In the genomic region with DNA sequence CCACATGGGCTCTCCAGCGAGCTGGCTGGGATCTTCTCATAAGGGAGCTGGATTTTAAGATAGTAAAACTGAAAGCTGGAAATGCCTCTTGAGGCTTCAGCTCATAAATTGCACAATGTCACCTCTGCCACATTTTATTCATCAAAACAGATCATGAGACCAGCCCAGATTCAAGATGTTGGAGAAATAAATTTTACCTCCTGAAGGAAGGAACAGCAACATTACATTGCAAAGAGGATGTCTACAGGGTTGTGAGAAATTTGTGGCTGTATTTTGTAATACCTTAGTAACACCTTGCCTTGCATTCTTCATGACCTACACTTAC, we compare ENCODE assay signal across 19 cellular contexts. TPM values are rescaled to one million over a fixed set of nuclear protein-coding genes. Genes with fewer than 3 reads are reported as not detected.
DNase-seq lines count a peak whose midpoint lies in the region; FAIRE-seq and TF ChIP-seq lines count a peak whose summit lies in the region.
"Had no signal": no experiment of that assay in that cellular context is flagged by ENCODE, and none has a peak within 500 bp of the region (broad histone marks: within the 10 kb centered on the region; RNA-seq: fewer than 3 reads in every experiment).

No MANE protein-coding gene starts in this region.

- no peaks in the 10 kb centered on the region for H3K9me3 Mint-ChIP-seq in mesothelial cell of epicardium
- H3K9me3 Mint-ChIP-seq: CD14-positive monocyte had no signal

- H3K4me3 ChIP-seq in choroid plexus epithelial cell (ENCODE audit: low read depth, low read length) (no peak overlapping the region), kidney (ENCODE audit: low read length in 2 of 2) (no peak overlapping the region), colonic mucosa (no peak overlapping the region)
- H3K4me3 ChIP-seq: GM12878, MG63, SJSA1 had no signal

- intact Hi-C loops in kidney (cut with DNase I), result no loop called here
- intact Hi-C loops in colonic mucosa (cut with DNase I), result no loop called here

- no peak for TF ChIP-seq CTCF in choroid plexus epithelial cell (conservative IDR thresholded peaks at IDR 0.05; ENCODE audit: low read depth, low read length)
- TF ChIP-seq CTCF in mesothelial cell of epicardium (IDR thresholded peaks at IDR 0.05; ENCODE audit: unreplicated experiment), result no peak
- no peak for TF ChIP-seq CTCF in kidney (IDR thresholded peaks at IDR 0.05; ENCODE audit: borderline replicate concordance, extremely low read depth, insufficient read depth)
- TF ChIP-seq CTCF in colonic mucosa (IDR thresholded peaks at IDR 0.05), result no peak

- DNase-seq in EH (ENCODE audit: low read depth) (peak; percentile 22), M059J (ENCODE audit: low read depth) (peak; percentile 6), choroid plexus epithelial cell (ENCODE audit: low read depth) (peak; percentile 54), mesothelial cell of epicardium (ENCODE audit: low spot score in 2 of 2, unreplicated experiment in 2 of 2) (no peak), kidney (no peak), colonic mucosa (no peak), DMS 273 treated with DMSO at 0.1 percent for 48 hours (lab: John Stamatoyannopoulos, UW) (no peak)
- DNase-seq in stimulated activated CD4-positive, alpha-beta T cell treated with anti-CD3 and anti-CD28 coated beads, Interleukin-1b, Interleukin-23, amount 100 ng/mL, for 48 hours, result no peak
- DNase-seq: Caco-2, DMS53, KBM-7, MG63, NCI-H187 treated with DMSO at 0.1 percent for 48 hours, NCI-H446 treated with DMSO at 0.1 percent for 48 hours had no signal

- H3K27me3 ChIP-seq in colonic mucosa, result no peaks in the 10 kb centered on the region
- H3K27me3 ChIP-seq: MG63, SJSA1 had no signal

- no peak for FAIRE-seq in kidney (lab: Jason Lieb, UNC)
- FAIRE-seq: GM12878, GM19239, HTR-8/SVneo had no signal

- H3K36me3 Mint-ChIP-seq in mesothelial cell of epicardium, result no peaks in the 10 kb centered on the region
- H3K36me3 Mint-ChIP-seq: CD14-positive monocyte had no signal

- H3K9me3 ChIP-seq in kidney (ENCODE audit: control insufficient read depth in 1 of 2, low read length in 2 of 2) (no peaks in the 10 kb centered on the region), colonic mucosa (no peaks in the 10 kb centered on the region)
- H3K9me3 ChIP-seq: Caco-2, MG63, SJSA1 had no signal

- no peaks in the 10 kb centered on the region for H3K36me3 ChIP-seq in kidney (ENCODE audit: control insufficient read depth in 1 of 2, insufficient read depth in 2 of 2, low read length in 2 of 2)
- no peaks in the 10 kb centered on the region for H3K36me3 ChIP-seq in colonic mucosa
- H3K36me3 ChIP-seq: MG63, SJSA1 had no signal

- H3K27me3 Mint-ChIP-seq in mesothelial cell of epicardium (ENCODE audit: low read depth), result no peaks in the 10 kb centered on the region

- no peak overlapping the region for H3K4me3 Mint-ChIP-seq in mesothelial cell of epicardium
- H3K4me3 Mint-ChIP-seq: CD14-positive monocyte had no signal

- H3K27ac ChIP-seq in kidney (ENCODE audit: low read depth in 2 of 2, low read length in 2 of 2) (no peak overlapping the region), colonic mucosa (no peak overlapping the region)
- H3K27ac ChIP-seq: SJSA1 had no signal

- peaks cover 53% of the 10 kb centered on the region for H3K4me1 Mint-ChIP-seq in mesothelial cell of epicardium
- H3K4me1 Mint-ChIP-seq: CD14-positive monocyte had no signal

- H3K27ac Mint-ChIP-seq in mesothelial cell of epicardium, result peak overlapping the region; percentile 91

- H3K4me1 ChIP-seq in kidney (ENCODE audit: control insufficient read depth in 1 of 2, insufficient read depth in 1 of 2, low read depth in 1 of 2, low read length in 2 of 2) (no peaks in the 10 kb centered on the region), colonic mucosa (no peaks in the 10 kb centered on the region)

- H3K9ac ChIP-seq in kidney (ENCODE audit: low read length in 2 of 2) (no peak overlapping the region), colonic mucosa (ENCODE audit: low read depth in 2 of 2, low read length in 2 of 2) (no peak overlapping the region)

RNA-seq across cellular contexts. Expression of a gene that starts 43.1 kb away (rescaled TPM):
- total RNA-seq in M059J (2014; rRNA removed; shearing (Covaris generic)), result 47.1 and 93.0 TPM in 2 replicates
- total RNA-seq in mesothelial cell of epicardium, result 63.9 to 66.6 TPM (median 65.7 TPM) in 3 replicates
- total RNA-seq in kidney, result 50.7 TPM
- polyA plus RNA-seq in kidney (ENCODE audit: insufficient read depth, low read depth, low replicate concordance), result 20.0 TPM
- total RNA-seq in colonic mucosa, result 10 to 100 TPM; 32.8 to 33.2 TPM

Comparison
In these comparisons a context has a peak if more than half of its experiments do, and no peak if none do; other contexts are left out.
1. DNase-seq: peak in EH (single experiment), M059J (single experiment) and choroid plexus epithelial cell (single experiment); none in mesothelial cell of epicardium (0 of 2), kidney (single experiment), colonic mucosa (single experiment), stimulated activated CD4-positive, alpha-beta T cell treated with anti-CD3 and anti-CD28 coated beads, Interleukin-1b, Interleukin-23, amount 100 ng/mL, for 48 hours (single experiment) and DMS 273 treated with DMSO at 0.1 percent for 48 hours (single experiment).